Comparison of ENCODE assay signal across 27 cellular contexts in the genomic region with DNA sequence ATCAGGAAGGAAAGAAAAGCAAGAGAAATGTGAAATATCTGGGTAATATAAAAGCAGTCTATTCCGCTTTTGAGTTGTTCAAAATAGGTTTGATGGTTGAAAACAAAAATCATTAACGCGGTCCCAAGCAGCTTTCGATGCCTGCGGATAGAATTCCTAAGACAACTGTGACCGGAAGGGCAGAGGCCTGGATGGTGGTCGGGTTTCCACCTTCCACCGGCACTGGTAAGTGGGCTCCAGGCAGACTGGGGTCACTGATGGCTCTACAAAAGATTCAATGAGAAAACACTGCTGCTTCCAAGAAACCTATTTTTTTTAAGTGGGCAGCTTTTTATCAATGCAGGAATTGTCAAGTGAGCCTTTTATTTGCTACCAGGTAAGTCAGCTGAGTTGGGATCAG.
"Had no signal": no experiment of that assay in that cellular context is flagged by ENCODE, and none has a peak within 500 bp of the region (broad histone marks: within the 10 kb centered on the region; RNA-seq: fewer than 3 reads in every experiment).

No MANE protein-coding gene starts in this region.

- FAIRE-seq: endometrium, frontal cortex had no signal

- H3K4me3 ChIP-seq: colonic mucosa, lower lobe of right lung, prostate gland, right atrium auricular region, skin epidermis, spleen, testis, tibial artery had no signal

- ATAC-seq: left colon; left ventricle myocardium superior; lower lobe of right lung; naive thymus-derived CD8-positive, alpha-beta T cell; stimulated activated memory B cell treated with anti-CD40 and anti-IgM and Interleukin-4, amounts not matched to agents 10 μg/mL and 1 μg/mL and 100 μg/mL, for 72 hours; stimulated activated naive CD8-positive, alpha-beta T cell treated with anti-CD3 and anti-CD28 coated beads, Interleukin-15, Interleukin-2, amounts not matched to agents 100 U/mL and 50 U/mL, for 24 hours had no signal

- H3K4me1 ChIP-seq: colonic mucosa, lower lobe of right lung, parathyroid adenoma, prostate gland, right atrium auricular region, spleen, testis, tibial artery had no signal

- H3K9ac ChIP-seq: parathyroid adenoma had no signal

- H3K27ac ChIP-seq: colonic mucosa, lower lobe of right lung, neutrophil, parathyroid adenoma, prostate gland, right atrium auricular region, skin epidermis, spleen, testis, tibial artery had no signal

- DNase-seq: colonic mucosa; dermis blood vessel endothelial cell; effector memory CD4-positive, alpha-beta T cell; hypothalamus; immature natural killer cell; islet precursor cell; kidney glomerular epithelial cell; left colon; left ventricle myocardium superior; lower lobe of right lung; naive thymus-derived CD8-positive, alpha-beta T cell; spleen; stimulated activated CD4-positive, alpha-beta T cell treated with anti-CD3 and anti-CD28 coated beads, Interleukin-4, amount 100 ng/mL, for 4 hours; stimulated activated naive CD8-positive, alpha-beta T cell treated with anti-CD3 and anti-CD28 coated beads, Interleukin-15, Interleukin-2, amounts not matched to agents 100 U/mL and 50 U/mL, for 24 hours; substantia nigra; testis; tibial artery had no signal

- H3K27ac Mint-ChIP-seq: stimulated activated memory B cell treated with anti-CD40 and anti-IgM and Interleukin-4, amounts not matched to agents 10 μg/mL and 1 μg/mL and 100 μg/mL, for 72 hours; type B pancreatic cell had no signal

- H3K27me3 Mint-ChIP-seq: naive thymus-derived CD8-positive, alpha-beta T cell; stimulated activated memory B cell treated with anti-CD40 and anti-IgM and Interleukin-4, amounts not matched to agents 10 μg/mL and 1 μg/mL and 100 μg/mL, for 72 hours; type B pancreatic cell had no signal

- H3K9me3 Mint-ChIP-seq: immature natural killer cell; naive thymus-derived CD8-positive, alpha-beta T cell; stimulated activated memory B cell treated with anti-CD40 and anti-IgM and Interleukin-4, amounts not matched to agents 10 μg/mL and 1 μg/mL and 100 μg/mL, for 72 hours had no signal

- H3K9me3 ChIP-seq: colonic mucosa, lower lobe of right lung, neutrophil, prostate gland, right atrium auricular region, testis, tibial artery had no signal

- H3K4me3 Mint-ChIP-seq: immature natural killer cell; naive thymus-derived CD8-positive, alpha-beta T cell; neural crest cell; stimulated activated memory B cell treated with anti-CD40 and anti-IgM and Interleukin-4, amounts not matched to agents 10 μg/mL and 1 μg/mL and 100 μg/mL, for 72 hours; type B pancreatic cell had no signal

- H2AFZ ChIP-seq: parathyroid adenoma had no signal

- H3K4me1 Mint-ChIP-seq: neural crest cell; stimulated activated memory B cell treated with anti-CD40 and anti-IgM and Interleukin-4, amounts not matched to agents 10 μg/mL and 1 μg/mL and 100 μg/mL, for 72 hours had no signal

- H3K27me3 ChIP-seq: colonic mucosa, neutrophil, right atrium auricular region, spleen, testis, tibial artery had no signal

- H3K36me3 ChIP-seq: colonic mucosa, prostate gland, right atrium auricular region had no signal
